14 cellular contexts compared by ENCODE assay signal in the genomic region with DNA sequence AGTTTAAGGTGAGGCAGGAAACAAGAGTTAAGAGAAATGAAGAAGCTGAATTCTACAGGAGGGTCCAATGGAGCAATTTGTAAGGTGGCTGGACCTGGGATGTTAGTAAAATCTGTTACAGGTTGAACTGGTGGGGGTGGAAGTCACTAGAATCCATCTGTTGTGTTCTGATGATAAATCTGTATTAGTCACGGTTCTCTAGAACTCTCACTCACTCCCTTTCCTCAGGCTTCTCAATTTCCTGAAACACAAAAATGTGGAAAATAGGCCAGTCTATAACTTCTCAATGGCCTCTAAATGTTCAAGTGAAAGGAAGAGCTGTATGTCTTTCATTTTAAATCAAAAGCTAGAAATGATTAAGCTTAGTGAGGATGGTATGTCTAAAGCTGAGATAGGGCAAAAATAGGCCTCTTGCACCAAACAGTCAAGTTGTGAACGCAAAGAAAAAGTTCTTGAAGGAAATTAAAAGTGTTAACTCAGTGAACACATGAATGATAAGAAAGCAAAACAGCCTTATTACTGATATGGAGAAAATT.
"Had no signal": no experiment of that assay in that cellular context is flagged by ENCODE, and none has a peak within 500 bp of the region (broad histone marks: within the 10 kb centered on the region; RNA-seq: fewer than 3 reads in every experiment).

No MANE protein-coding gene starts in this region.

- H3K36me3 ChIP-seq: tibial nerve had no signal

- H3K4me1 ChIP-seq: tibial nerve had no signal

- H3K27ac ChIP-seq: epithelial cell of prostate, skin epidermis, tibial nerve had no signal

- H3K9me3 ChIP-seq: tibial nerve had no signal

- H3K4me3 Mint-ChIP-seq: activated naive CD4-positive, alpha-beta T cell treated with anti-CD3 and anti-CD28 coated beads, Interleukin-2, amount 10 ng/mL, durations not matched to agents 7 days and 5 days; brain had no signal

- H3K27ac Mint-ChIP-seq: activated naive CD4-positive, alpha-beta T cell treated with anti-CD3 and anti-CD28 coated beads, Interleukin-2, amount 10 ng/mL, durations not matched to agents 7 days and 5 days; brain had no signal

- H3K27me3 ChIP-seq: tibial nerve had no signal

- H3K36me3 Mint-ChIP-seq: activated naive CD4-positive, alpha-beta T cell treated with anti-CD3 and anti-CD28 coated beads, Interleukin-2, amount 10 ng/mL, durations not matched to agents 7 days and 5 days; brain had no signal

- H3K4me1 Mint-ChIP-seq: activated naive CD4-positive, alpha-beta T cell treated with anti-CD3 and anti-CD28 coated beads, Interleukin-2, amount 10 ng/mL, durations not matched to agents 7 days and 5 days had no signal

- H3K4me3 ChIP-seq: skin epidermis, tibial nerve had no signal

- H3K27me3 Mint-ChIP-seq: activated naive CD4-positive, alpha-beta T cell treated with anti-CD3 and anti-CD28 coated beads, Interleukin-2, amount 10 ng/mL, durations not matched to agents 7 days and 5 days; brain had no signal

- DNase-seq: activated CD4-positive, CD25-positive, alpha-beta regulatory T cell treated with anti-CD3 and anti-CD28 coated beads, Interleukin-2, amount 50 U/mL, for 72 hours; activated CD8-positive, alpha-beta memory T cell treated with anti-CD3 and anti-CD28 coated beads for 24 hours; activated naive CD4-positive, alpha-beta T cell treated with anti-CD3 and anti-CD28 coated beads, Interleukin-2, amount 10 ng/mL, durations not matched to agents 7 days and 5 days; amniotic stem cell; effector memory CD4-positive, alpha-beta T cell; hippocampal formation; kidney glomerular epithelial cell; midbrain; posterior cingulate gyrus; T-helper 9 cell had no signal
